Comparison of ENCODE assay signal across 1 cellular context in genomic region chr19:17405250-17406038, GRCh38.
TF ChIP-seq lines count a peak whose summit lies in the region.

BST2 (minus strand) TSS chr19:17405630; CDS start chr19:17405575, 55 bp downstream.

TF ChIP-seq in K562, 482 proteins besides CTCF, POLR2A, EP300 and RAD21 (continued from another document and continues in another):
- no peak for TF ChIP-seq ZBTB49 (CRISPR knock-in tag; IDR thresholded peaks at IDR 0.05; ENCODE audit: borderline replicate concordance)
- no peak for TF ChIP-seq ADNP (tag; IDR thresholded peaks at IDR 0.05)
- peak; percentile 45; the same call in 1 of the 2 replicates for TF ChIP-seq DPF2 (IDR thresholded peaks at IDR 0.05)
- no peak for TF ChIP-seq ZEB2 (IDR thresholded peaks at IDR 0.05)
- peak; percentile 29 for TF ChIP-seq SMAD1 (IDR thresholded peaks at IDR 0.05; ENCODE audit: low read depth, low read length, partially characterized antibody)
- TF ChIP-seq, protein P1, sequence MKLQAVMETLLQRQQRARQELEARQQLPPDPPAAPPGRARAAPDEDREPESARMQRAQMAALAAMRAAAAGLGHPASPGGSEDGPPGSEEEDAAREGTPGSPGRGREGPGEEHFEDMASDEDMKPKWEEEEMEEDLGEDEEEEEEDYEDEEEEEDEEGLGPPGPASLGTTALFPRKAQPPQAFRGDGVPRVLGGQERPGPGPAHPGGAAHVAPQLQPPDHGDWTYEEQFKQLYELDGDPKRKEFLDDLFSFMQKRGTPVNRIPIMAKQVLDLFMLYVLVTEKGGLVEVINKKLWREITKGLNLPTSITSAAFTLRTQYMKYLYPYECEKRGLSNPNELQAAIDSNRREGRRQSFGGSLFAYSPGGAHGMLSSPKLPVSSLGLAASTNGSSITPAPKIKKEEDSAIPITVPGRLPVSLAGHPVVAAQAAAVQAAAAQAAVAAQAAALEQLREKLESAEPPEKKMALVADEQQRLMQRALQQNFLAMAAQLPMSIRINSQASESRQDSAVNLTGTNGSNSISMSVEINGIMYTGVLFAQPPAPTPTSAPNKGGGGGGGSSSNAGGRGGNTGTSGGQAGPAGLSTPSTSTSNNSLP (IDR thresholded peaks at IDR 0.05; ENCODE audit: borderline replicate concordance, low read depth, low read length) = no peak
- no peak for TF ChIP-seq U2AF2 (optimal IDR thresholded peaks at IDR 0.05; ENCODE audit: low read depth, low read length)
- TF ChIP-seq, protein P2, sequence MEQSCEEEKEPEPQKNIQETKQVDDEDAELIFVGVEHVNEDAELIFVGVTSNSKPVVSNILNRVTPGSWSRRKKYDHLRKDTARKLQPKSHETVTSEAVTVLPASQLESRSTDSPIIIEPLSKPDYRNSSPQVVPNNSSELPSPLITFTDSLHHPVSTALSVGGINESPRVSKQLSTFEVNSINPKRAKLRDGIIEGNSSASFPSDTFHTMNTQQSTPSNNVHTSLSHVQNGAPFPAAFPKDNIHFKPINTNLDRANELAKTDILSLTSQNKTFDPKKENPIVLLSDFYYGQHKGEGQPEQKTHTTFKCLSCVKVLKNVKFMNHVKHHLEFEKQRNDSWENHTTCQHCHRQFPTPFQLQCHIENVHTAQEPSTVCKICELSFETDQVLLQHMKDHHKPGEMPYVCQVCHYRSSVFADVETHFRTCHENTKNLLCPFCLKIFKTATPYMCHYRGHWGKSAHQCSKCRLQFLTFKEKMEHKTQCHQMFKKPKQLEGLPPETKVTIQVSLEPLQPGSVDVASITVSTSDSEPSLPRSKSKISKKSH (CRISPR knock-in tag; IDR thresholded peaks at IDR 0.05) = no peak
- no peak for TF ChIP-seq SRF (CRISPR knock-in tag; IDR thresholded peaks at IDR 0.05)
- peak; percentile 61 for TF ChIP-seq BCOR (IDR thresholded peaks at IDR 0.05)
- TF ChIP-seq, protein P3, sequence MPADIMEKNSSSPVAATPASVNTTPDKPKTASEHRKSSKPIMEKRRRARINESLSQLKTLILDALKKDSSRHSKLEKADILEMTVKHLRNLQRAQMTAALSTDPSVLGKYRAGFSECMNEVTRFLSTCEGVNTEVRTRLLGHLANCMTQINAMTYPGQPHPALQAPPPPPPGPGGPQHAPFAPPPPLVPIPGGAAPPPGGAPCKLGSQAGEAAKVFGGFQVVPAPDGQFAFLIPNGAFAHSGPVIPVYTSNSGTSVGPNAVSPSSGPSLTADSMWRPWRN (IDR thresholded peaks at IDR 0.05; ENCODE audit: low read depth) = no peak
- TF ChIP-seq POLR3A (IDR thresholded peaks at IDR 0.05; ENCODE audit: borderline replicate concordance, extremely low read depth, insufficient read depth, insufficient read length) = no peak
- no peak for TF ChIP-seq PHB2 (IDR thresholded peaks at IDR 0.05; ENCODE audit: low read depth)
- no peak for TF ChIP-seq FUS (optimal IDR thresholded peaks at IDR 0.05; ENCODE audit: low read depth, low read length)
- no peak for TF ChIP-seq PTTG1 (tag; IDR thresholded peaks at IDR 0.05; ENCODE audit: low read depth)
- no peak for TF ChIP-seq ZNF212 (CRISPR knock-in tag; IDR thresholded peaks at IDR 0.05)
- TF ChIP-seq, protein P4, sequence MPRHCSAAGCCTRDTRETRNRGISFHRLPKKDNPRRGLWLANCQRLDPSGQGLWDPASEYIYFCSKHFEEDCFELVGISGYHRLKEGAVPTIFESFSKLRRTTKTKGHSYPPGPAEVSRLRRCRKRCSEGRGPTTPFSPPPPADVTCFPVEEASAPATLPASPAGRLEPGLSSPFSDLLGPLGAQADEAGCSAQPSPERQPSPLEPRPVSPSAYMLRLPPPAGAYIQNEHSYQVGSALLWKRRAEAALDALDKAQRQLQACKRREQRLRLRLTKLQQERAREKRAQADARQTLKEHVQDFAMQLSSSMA (CRISPR knock-in tag; IDR thresholded peaks at IDR 0.05) = no peak
- no peak for TF ChIP-seq ZNF436 (CRISPR knock-in tag; IDR thresholded peaks at IDR 0.05)
- no peak for TF ChIP-seq HDAC6 (IDR thresholded peaks at IDR 0.05; ENCODE audit: low read depth, low read length)
- no peak for TF ChIP-seq CEBPZ (IDR thresholded peaks at IDR 0.05; ENCODE audit: borderline replicate concordance, low read depth, low read length)
- TF ChIP-seq HNRNPK (IDR thresholded peaks at IDR 0.05; ENCODE audit: low read depth, low read length, poor library complexity, severe bottlenecking) = no peak
- peak; percentile 41; the same call in 1 of the 2 replicates for TF ChIP-seq MBD2 (IDR thresholded peaks at IDR 0.05; ENCODE audit: borderline replicate concordance, low read depth)
- TF ChIP-seq, protein P5, sequence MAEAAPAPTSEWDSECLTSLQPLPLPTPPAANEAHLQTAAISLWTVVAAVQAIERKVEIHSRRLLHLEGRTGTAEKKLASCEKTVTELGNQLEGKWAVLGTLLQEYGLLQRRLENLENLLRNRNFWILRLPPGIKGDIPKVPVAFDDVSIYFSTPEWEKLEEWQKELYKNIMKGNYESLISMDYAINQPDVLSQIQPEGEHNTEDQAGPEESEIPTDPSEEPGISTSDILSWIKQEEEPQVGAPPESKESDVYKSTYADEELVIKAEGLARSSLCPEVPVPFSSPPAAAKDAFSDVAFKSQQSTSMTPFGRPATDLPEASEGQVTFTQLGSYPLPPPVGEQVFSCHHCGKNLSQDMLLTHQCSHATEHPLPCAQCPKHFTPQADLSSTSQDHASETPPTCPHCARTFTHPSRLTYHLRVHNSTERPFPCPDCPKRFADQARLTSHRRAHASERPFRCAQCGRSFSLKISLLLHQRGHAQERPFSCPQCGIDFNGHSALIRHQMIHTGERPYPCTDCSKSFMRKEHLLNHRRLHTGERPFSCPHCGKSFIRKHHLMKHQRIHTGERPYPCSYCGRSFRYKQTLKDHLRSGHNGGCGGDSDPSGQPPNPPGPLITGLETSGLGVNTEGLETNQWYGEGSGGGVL (CRISPR knock-in tag; IDR thresholded peaks at IDR 0.05) = no peak
- TF ChIP-seq CBX5 (IDR thresholded peaks at IDR 0.05; ENCODE audit: borderline replicate concordance, low read depth) = no peak
- no peak for TF ChIP-seq TSC22D4 (tag; IDR thresholded peaks at IDR 0.05)
- TF ChIP-seq ZC3H11A (IDR thresholded peaks at IDR 0.05; ENCODE audit: low read depth, low read length) = no peak
- TF ChIP-seq WHSC1 (IDR thresholded peaks at IDR 0.05; ENCODE audit: low read length) = no peak
- no peak; the same call in none of the 2 replicates for TF ChIP-seq HCFC1 (IDR thresholded peaks at IDR 0.05; ENCODE audit: low read depth, low read length)
- TF ChIP-seq NFYB (IDR thresholded peaks at IDR 0.05; ENCODE audit: extremely low read depth, insufficient read length) = peak; percentile 76
- TF ChIP-seq ZNF133 (CRISPR knock-in tag; IDR thresholded peaks at IDR 0.05) = no peak
- TF ChIP-seq ZNF75A (CRISPR knock-in tag; IDR thresholded peaks at IDR 0.05) = no peak
- peak; percentile 60; the same call in 1 of the 2 replicates for TF ChIP-seq ZNF583 (CRISPR knock-in tag; IDR thresholded peaks at IDR 0.05)
- no peak for TF ChIP-seq RUNX1 (IDR thresholded peaks at IDR 0.05; ENCODE audit: low read depth)
- TF ChIP-seq NFIX (CRISPR knock-in tag; IDR thresholded peaks at IDR 0.05; ENCODE audit: low read depth) = no peak
- no peak for TF ChIP-seq THAP12 (CRISPR knock-in tag; IDR thresholded peaks at IDR 0.05)
- TF ChIP-seq TAF9B (IDR thresholded peaks at IDR 0.05; ENCODE audit: partially characterized antibody) = no peak
- no peak for TF ChIP-seq ZNF41 (CRISPR knock-in tag; conservative IDR thresholded peaks at IDR 0.05)
- TF ChIP-seq MCM3 (IDR thresholded peaks at IDR 0.05) = no peak
- no peak for TF ChIP-seq MAFK (IDR thresholded peaks at IDR 0.05; ENCODE audit: low read length)
- no peak for TF ChIP-seq KLF13 (tag; IDR thresholded peaks at IDR 0.05; ENCODE audit: borderline replicate concordance, low read depth)
- no peak for TF ChIP-seq HMG20A (CRISPR knock-in tag; conservative IDR thresholded peaks at IDR 0.05)
- TF ChIP-seq MLLT1 (IDR thresholded peaks at IDR 0.05) = no peak
- TF ChIP-seq EGR1 (conservative IDR thresholded peaks at IDR 0.05) = no peak
- no peak for TF ChIP-seq KLF1 (tag; IDR thresholded peaks at IDR 0.05)
- TF ChIP-seq ZNF586 (CRISPR knock-in tag; conservative IDR thresholded peaks at IDR 0.05) = no peak
- no peak for TF ChIP-seq ZNF780A (CRISPR knock-in tag; IDR thresholded peaks at IDR 0.05)
- TF ChIP-seq LCOR (CRISPR knock-in tag; IDR thresholded peaks at IDR 0.05) = no peak
- no peak for TF ChIP-seq ETV6 (IDR thresholded peaks at IDR 0.05; ENCODE audit: borderline replicate concordance in 1 of 2, low read depth in 2 of 2, low read length in 1 of 2)
- TF ChIP-seq ETV6 (CRISPR knock-in tag; IDR thresholded peaks at IDR 0.05; ENCODE audit: borderline replicate concordance) = no peak
- no peak for TF ChIP-seq ZNF24 (IDR thresholded peaks at IDR 0.05)
- TF ChIP-seq PPARD (CRISPR knock-in tag; IDR thresholded peaks at IDR 0.05) = no peak
- TF ChIP-seq IRF2 (CRISPR knock-in tag; IDR thresholded peaks at IDR 0.05) = no peak
- no peak for TF ChIP-seq CBFA2T3 (IDR thresholded peaks at IDR 0.05)
- no peak for TF ChIP-seq ATF6 (CRISPR knock-in tag; IDR thresholded peaks at IDR 0.05)
- TF ChIP-seq CREBBP (IDR thresholded peaks at IDR 0.05; ENCODE audit: low read depth, low read length) = no peak
